ENCODE assay signal across 8 cellular contexts in the genomic region with DNA sequence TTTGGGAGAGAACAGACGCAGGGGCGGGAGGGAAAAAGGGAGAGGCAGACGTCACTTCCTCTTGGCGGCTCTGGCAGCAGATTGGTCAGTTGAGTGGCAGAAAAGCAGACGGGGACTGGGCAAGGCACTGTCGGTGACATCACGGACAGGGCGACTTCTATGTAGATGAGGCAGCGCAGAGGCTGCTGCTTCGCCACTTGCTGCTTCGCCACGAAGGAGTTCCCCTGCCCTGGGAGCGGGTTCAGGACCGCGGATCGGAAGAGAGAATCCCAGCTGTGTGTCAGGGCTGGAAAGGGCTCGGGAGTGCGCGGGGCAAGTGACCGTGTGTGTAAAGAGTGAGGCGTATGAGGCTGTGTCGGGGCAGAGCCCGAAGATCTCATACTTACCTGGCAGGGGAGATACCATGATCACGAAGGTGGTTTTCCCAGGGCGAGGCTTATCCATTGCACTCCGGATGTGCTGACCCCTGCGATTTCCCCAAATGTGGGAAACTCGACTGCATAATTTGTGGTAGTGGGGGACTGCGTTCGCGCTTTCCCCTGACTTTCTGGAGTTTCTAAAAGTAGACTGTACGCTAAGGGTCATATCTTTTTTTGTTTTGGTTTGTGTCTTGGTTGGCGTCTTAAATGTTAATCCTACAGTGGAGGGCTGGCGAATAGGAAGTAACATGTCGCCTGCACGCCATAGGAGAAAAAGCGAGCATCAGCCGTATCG. TPM values are rescaled to one million over a fixed set of nuclear protein-coding genes. Genes with fewer than 3 reads are reported as not detected.
DNase-seq lines count a peak whose midpoint lies in the region; ATAC-seq and TF ChIP-seq lines count a peak whose summit lies in the region.
"Not testable (repeated sequence)": the region's sequence is repeated elsewhere in the genome, so short reads cannot be mapped to it uniquely, and the experiment has no call there.

RNU1-2 (plus strand) TSS at position 379 of the 714 bp plus-strand sequence.

- H3K27ac ChIP-seq in coronary artery = peak within 1 kb of the TSS; percentile 84 to 90

- not testable (repeated sequence) for TF ChIP-seq CTCF in CD14-positive monocyte (IDR thresholded peaks at IDR 0.05); coronary artery (IDR thresholded peaks at IDR 0.05)

- H3K27me3 Mint-ChIP-seq in CD14-positive monocyte (ENCODE audit: low read depth in 3 of 3) = not testable (repeated sequence)

- DNase-seq in CD14-positive monocyte (ENCODE audit: low spot score) = peak; percentile 90
- peak; percentile 88 for DNase-seq in NCI-H748 treated with DMSO at 0.1 percent for 48 hours (lab: John Stamatoyannopoulos, UW)
- DNase-seq in activated CD4-positive, alpha-beta T cell treated with anti-CD3 and anti-CD28 coated beads, Interleukin-2, amount 50 U/mL, for 1 hour = peak; percentile 78
- DNase-seq in coronary artery (ENCODE audit: low spot score) = peak; percentile 94
- DNase-seq in left lobe of liver (ENCODE audit: low spot score) = peak; percentile 89
- peak; percentile 90 for DNase-seq in stimulated activated CD4-positive, alpha-beta T cell treated with anti-CD3 and anti-CD28 coated beads, Interleukin-1b, Interleukin-23, amount 100 ng/mL, for 48 hours

- H3K4me3 Mint-ChIP-seq in CD14-positive monocyte = peak within 1 kb of the TSS; percentile 61 to 82

- H3K36me3 Mint-ChIP-seq in CD14-positive monocyte = not testable (repeated sequence)

- H3K9me3 Mint-ChIP-seq in CD14-positive monocyte = not testable (repeated sequence)

- H3K4me3 ChIP-seq in coronary artery = peak within 1 kb of the TSS; percentile 63

- intact Hi-C loops in CD14-positive monocyte (cut with micrococcal nuclease) = not testable (repeated sequence)

- peak; percentile 96 for ATAC-seq in GM19452 (IDR thresholded peaks at IDR 0.05; ENCODE audit: unreplicated experiment)
- peak; percentile 94 for ATAC-seq in HG03565 (IDR thresholded peaks at IDR 0.05; ENCODE audit: unreplicated experiment)
- ATAC-seq in left lobe of liver = peak; percentile 99

- H3K4me1 Mint-ChIP-seq in CD14-positive monocyte = peaks cover 18% of the 10 kb centered on the region

- peak within 1 kb of the TSS; percentile 99 to 100 (median 100) for H3K27ac Mint-ChIP-seq in CD14-positive monocyte

RNA-seq across cellular contexts. Expression of gene RNU1-2, which starts in this region (rescaled TPM):
- polyA plus RNA-seq in CD14-positive monocyte = not detected
- 1,159 TPM for total RNA-seq in left lobe of liver

Comparison
In these comparisons a context has a peak if more than half of its experiments do, and no peak if none do; other contexts are left out.
1. Peak in every context shown above with its lines: DNase-seq, ATAC-seq, H3K4me3 ChIP-seq and H3K27ac ChIP-seq.
2. Peak in DNase-seq in CD14-positive monocyte; RNA of the gene not detected or under 1 TPM.